In genomic region chr16:48682971-48683370, GRCh38 we compare ENCODE assay signal across 8 cellular contexts.
"Had no signal": no experiment of that assay in that cellular context is flagged by ENCODE, and none has a peak within 500 bp of the region (broad histone marks: within the 10 kb centered on the region; RNA-seq: fewer than 3 reads in every experiment).

No MANE protein-coding gene starts in this region.

- H3K4me3 ChIP-seq: GM12878 had no signal

- FAIRE-seq: G401.6, GM12878, GM12891, GM12892, GM18507, GM19239 had no signal

- DNase-seq: GDM1, GF-D8 had no signal
